Comparison of ENCODE assay signal across 8 cellular contexts in the genomic region with DNA sequence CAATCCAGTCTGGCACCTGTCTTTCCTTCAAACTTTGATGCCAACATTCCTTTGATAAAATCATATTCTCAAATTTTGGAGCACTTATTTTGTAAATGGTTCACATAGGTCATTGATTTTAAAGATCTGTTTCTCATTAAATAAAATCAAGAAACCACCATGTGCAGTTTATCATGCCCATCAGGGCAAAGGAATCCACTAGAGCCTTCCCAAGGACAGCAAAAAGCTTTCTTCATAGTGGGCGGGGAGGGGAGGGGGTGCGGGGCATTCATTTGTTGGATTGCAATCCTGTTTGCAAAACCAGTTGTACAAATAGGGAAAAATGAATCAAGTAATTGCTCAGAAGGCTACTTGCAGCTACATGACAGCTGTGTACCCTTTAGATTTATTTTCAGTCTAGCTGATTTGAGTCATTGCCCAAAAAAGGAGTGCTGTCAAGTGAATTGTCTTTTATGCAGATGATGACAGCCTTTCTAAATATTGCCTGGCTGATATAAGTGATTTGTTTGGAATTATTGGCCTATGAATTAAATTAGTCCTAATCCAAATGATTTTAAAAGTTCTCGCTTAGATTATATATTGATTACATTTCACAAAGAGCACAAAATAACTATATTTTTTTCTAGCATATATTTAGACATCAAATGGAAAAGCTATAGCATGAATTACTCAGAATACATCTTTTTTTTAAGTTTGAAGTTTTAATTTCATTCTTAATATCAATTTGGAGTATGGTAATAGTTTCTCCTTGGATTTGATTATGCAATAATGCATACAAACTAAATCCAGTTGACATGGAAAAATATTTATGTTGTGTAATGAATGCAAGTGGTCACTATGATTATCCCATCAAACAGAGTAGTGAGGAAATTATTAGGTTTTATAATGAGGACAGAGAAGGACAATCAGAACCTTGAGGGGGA. TPM values are rescaled to one million over a fixed set of nuclear protein-coding genes. Genes with fewer than 3 reads are reported as not detected.
DNase-seq lines count a peak whose midpoint lies in the region; ATAC-seq, FAIRE-seq and TF ChIP-seq lines count a peak whose summit lies in the region.

No MANE protein-coding gene starts in this region.

- H3K4me2 ChIP-seq in Karpas-422 (ENCODE audit: low read depth, low read length, poor library complexity, severe bottlenecking) = peak overlapping the region; percentile 23
- no peak overlapping the region for H3K4me2 ChIP-seq in HepG2 (ENCODE audit: low read depth, low read length)

- peaks cover 36% of the 10 kb centered on the region for H3K36me3 Mint-ChIP-seq in activated naive CD4-positive, alpha-beta T cell treated with anti-CD3 and anti-CD28 coated beads, Interleukin-2, amount 50 U/mL, for 24 hours

- H4K20me1 ChIP-seq in Karpas-422 (ENCODE audit: insufficient read depth, low read depth, low read length) = no peaks in the 10 kb centered on the region
- H4K20me1 ChIP-seq in HepG2 (ENCODE audit: insufficient read depth, low read length) = no peaks in the 10 kb centered on the region

- no peak for TF ChIP-seq RAD21 in HepG2 (CRISPR knock-in tag; IDR thresholded peaks at IDR 0.05)

- H3K9me3 Mint-ChIP-seq in activated naive CD4-positive, alpha-beta T cell treated with anti-CD3 and anti-CD28 coated beads, Interleukin-2, amount 50 U/mL, for 24 hours = no peaks in the 10 kb centered on the region

- H3K27me3 Mint-ChIP-seq in activated naive CD4-positive, alpha-beta T cell treated with anti-CD3 and anti-CD28 coated beads, Interleukin-2, amount 50 U/mL, for 24 hours = no peaks in the 10 kb centered on the region

- in situ Hi-C loops in HepG2 (cut with HindIII; ENCODE audit: extremely low pct_ligation_motif_present, low pct_unique_long_range_greater_than_20kb) = no loop called here

- WGBS in HepG2 (ENCODE audit: low lambda C conversion rate) = 88% methylated on average over 3 of the region's 3 CpGs

- intact Hi-C loops in HepG2 (cut with micrococcal nuclease; ENCODE audit: unreplicated experiment) = no loop called here

- CTCF ChIA-PET in HepG2 (lab: Yijun Ruan, JAX; ENCODE audit: low intra/inter-chr PET ratio, low total read pairs) = no interaction called here

- no peak for FAIRE-seq in HepG2 (lab: Jason Lieb, UNC)

- H3K27ac Mint-ChIP-seq in activated naive CD4-positive, alpha-beta T cell treated with anti-CD3 and anti-CD28 coated beads, Interleukin-2, amount 50 U/mL, for 24 hours = peak overlapping the region; percentile 92

- H3K27ac ChIP-seq in Karpas-422 (ENCODE audit: low read length) (peak overlapping the region; percentile 48), HepG2 (ENCODE audit: extremely low read length, insufficient read depth, low read length) (no peak overlapping the region)

- no TSS peak for BruUV-seq in HepG2 (replicated peaks; lab: Mats Ljungman, UMichigan)

- TF ChIP-seq CTCF in HepG2 (CRISPR knock-in tag; IDR thresholded peaks at IDR 0.05) = no peak

- H3K9ac ChIP-seq in Karpas-422 (ENCODE audit: low read length) (no peak overlapping the region), HepG2 (ENCODE audit: insufficient read depth, low read depth, low read length) (no peak overlapping the region)

- H3K4me1 ChIP-seq in Karpas-422 (ENCODE audit: low read length) = peaks cover 59% of the 10 kb centered on the region
- 0 out of 2 replicates have a peak, but pooled peaks cover 5% of the 10 kb centered on the region for H3K4me1 ChIP-seq in HepG2 (ENCODE audit: insufficient read depth, low read length)

- no peak for TF ChIP-seq POLR2A in HepG2 (IDR thresholded peaks at IDR 0.05; ENCODE audit: insufficient read depth in 1 of 2, low read depth in 2 of 2, low read length in 2 of 2)

- H3K4me3 ChIP-seq in Karpas-422 (ENCODE audit: low read length) (no peak overlapping the region), HepG2 (replicated peaks in 1 of 3; ENCODE audit: insufficient read depth in 1 of 3, low read depth in 2 of 3, low read length in 3 of 3) (no peak overlapping the region)

- peak overlapping the region; percentile 51 for H3K4me3 Mint-ChIP-seq in activated naive CD4-positive, alpha-beta T cell treated with anti-CD3 and anti-CD28 coated beads, Interleukin-2, amount 50 U/mL, for 24 hours

- TF ChIP-seq EP300 in HepG2 (IDR thresholded peaks at IDR 0.05; ENCODE audit: low read depth in 2 of 2, low read length in 2 of 2) = no peak
- no peak for TF ChIP-seq EP300 in HepG2 (CRISPR knock-in tag; IDR thresholded peaks at IDR 0.05; ENCODE audit: borderline replicate concordance)

- H3K36me3 ChIP-seq in Karpas-422 (ENCODE audit: insufficient read depth, low read length) = no peaks in the 10 kb centered on the region
- no peaks in the 10 kb centered on the region; a peak in 1 of 5 replicates for H3K36me3 ChIP-seq in HepG2 (replicated peaks in 1 of 2; ENCODE audit: control insufficient read depth in 1 of 2, insufficient read depth in 2 of 2, low read length in 2 of 2)

- no peaks in the 10 kb centered on the region for H3K27me3 ChIP-seq in Karpas-422 (ENCODE audit: low read length)
- no peaks in the 10 kb centered on the region for H3K27me3 ChIP-seq in HepG2 (ENCODE audit: control insufficient read depth in 1 of 2, insufficient read depth in 2 of 2, low read length in 2 of 2)

- no peaks in the 10 kb centered on the region for H3K9me2 ChIP-seq in Karpas-422 (replicated peaks; ENCODE audit: insufficient read depth, low read length)

- DNase-seq in COLO829 (ENCODE audit: low spot score) (peak; percentile 29), Karpas-422 (no peak), HepG2 (ENCODE audit: low spot score) (peak; percentile 16), 8988T (no peak), NK-92 (lab: John Stamatoyannopoulos, UW; ENCODE audit: unreplicated experiment) (no peak)
- DNase-seq in NK-92 treated with Interleukin-12 subunit alpha and Interleukin-12 subunit beta, amount 100 ng/mL, for 24 hours (lab: John Stamatoyannopoulos, UW) = no peak

- POLR2A ChIA-PET in HepG2 (lab: Yijun Ruan, JAX) = no interaction called here

- H3K9me3 ChIP-seq in Karpas-422 (ENCODE audit: low read length) = no peaks in the 10 kb centered on the region
- H3K9me3 ChIP-seq in HepG2 (ENCODE audit: low read length) = no peaks in the 10 kb centered on the region

- no peak overlapping the region for H2AFZ ChIP-seq in Karpas-422 (ENCODE audit: low read length)
- H2AFZ ChIP-seq in HepG2 (ENCODE audit: low read length) = no peak overlapping the region

- peaks cover 92% of the 10 kb centered on the region for H3K4me1 Mint-ChIP-seq in activated naive CD4-positive, alpha-beta T cell treated with anti-CD3 and anti-CD28 coated beads, Interleukin-2, amount 50 U/mL, for 24 hours

- no peak for ATAC-seq in HepG2
- ATAC-seq in HG03521 (IDR thresholded peaks at IDR 0.05; ENCODE audit: unreplicated experiment) = no peak

- H3K79me2 ChIP-seq in Karpas-422 (ENCODE audit: low read length) (peaks cover 80% of the 10 kb centered on the region), HepG2 (ENCODE audit: insufficient read depth, low read length) (peaks cover 2% of the 10 kb centered on the region)

TF ChIP-seq in HepG2, 621 proteins besides CTCF, POLR2A, EP300 and RAD21:
- peak; percentile 74 for TF ChIP-seq CEBPB (IDR thresholded peaks at IDR 0.05; ENCODE audit: borderline replicate concordance, low read depth, low read length)
- TF ChIP-seq ZBTB20 (CRISPR knock-in tag; IDR thresholded peaks at IDR 0.05; ENCODE audit: borderline replicate concordance, low read depth) = no peak
- no peak for TF ChIP-seq ZNF652 (CRISPR knock-in tag; IDR thresholded peaks at IDR 0.05; ENCODE audit: borderline replicate concordance, low read depth)
- TF ChIP-seq ZNF747 (CRISPR knock-in tag; IDR thresholded peaks at IDR 0.05; ENCODE audit: borderline replicate concordance) = no peak

RNA-seq across cellular contexts. Expression of a gene that starts 23.2 kb away (rescaled TPM):
- 4.5 and 14.8 TPM in 2 replicates for total RNA-seq in Karpas-422 (2014; rRNA removed; shearing (Covaris generic); ENCODE audit: low replicate concordance)
- 7.6 and 9.2 TPM in 2 replicates for total RNA-seq in HepG2 (2016; rRNA removed; fragmentation: Illumina TruSeq; extraction: Trizol)
- total RNA-seq in HepG2 (2016; cell fraction: cytosol; rRNA removed; fragmentation: Illumina TruSeq; extraction: Trizol; ENCODE audit: low read depth) = 1.1 and 1.4 TPM in 2 replicates
- total RNA-seq in HepG2 (2016; cell fraction: insoluble cytoplasmic fraction; rRNA removed; fragmentation: Illumina TruSeq; extraction: Trizol) = 6.9 and 9.0 TPM in 2 replicates
- total RNA-seq in HepG2 (2016; cell fraction: membrane; rRNA removed; fragmentation: Illumina TruSeq; extraction: Trizol) = 5.0 and 5.5 TPM in 2 replicates
- total RNA-seq in HepG2 (2016; cell fraction: nucleus; rRNA removed; fragmentation: Illumina TruSeq; extraction: Trizol) = 6.7 and 7.5 TPM in 2 replicates
- 4.9 TPM in 2 replicates for polyA plus RNA-seq in HepG2 (2011; rRNA removed)
- polyA plus RNA-seq in HepG2 (2011; cell fraction: cytosol; rRNA removed) = 5.2 and 6.2 TPM in 2 replicates
- polyA plus RNA-seq in HepG2 (2011; cell fraction: nucleus; rRNA removed) = 3.8 and 4.7 TPM in 2 replicates
- polyA plus RNA-seq in HepG2 (2012) = 4.1 and 4.3 TPM in 2 replicates
- polyA plus RNA-seq in HepG2 (2016; cell fraction: cytosol; fragmentation: Illumina TruSeq; extraction: Trizol; ENCODE audit: low read depth) = 0.52 and 0.54 TPM in 2 replicates
- 7.3 and 7.9 TPM in 2 replicates for polyA plus RNA-seq in HepG2 (2016; cell fraction: insoluble cytoplasmic fraction; fragmentation: Illumina TruSeq; extraction: Trizol; ENCODE audit: low read depth)
- polyA plus RNA-seq in HepG2 (2016; cell fraction: membrane; fragmentation: Illumina TruSeq; extraction: Trizol; ENCODE audit: low read depth) = 2.1 and 2.2 TPM in 2 replicates
- 6.1 and 6.2 TPM in 2 replicates for polyA plus RNA-seq in HepG2 (2016; cell fraction: nucleus; fragmentation: Illumina TruSeq; extraction: Trizol; ENCODE audit: insufficient read depth, low read depth)
- polyA minus RNA-seq in HepG2 (2011; rRNA and poly(A)+ RNA removed; ENCODE audit: low replicate concordance) = 25.7 and 28.2 TPM in 2 replicates
- polyA minus RNA-seq in HepG2 (2011; cell fraction: cytosol; rRNA and poly(A)+ RNA removed) = 10.6 and 10.9 TPM in 2 replicates
- polyA minus RNA-seq in HepG2 (2011; cell fraction: nucleus; rRNA and poly(A)+ RNA removed) = 12.4 and 17.7 TPM in 2 replicates

Comparison
In these comparisons a context has a peak if more than half of its experiments do, and no peak if none do; other contexts are left out.
1. DNase-seq: peak in COLO829 (single experiment) and HepG2 (single experiment); none in Karpas-422 (single experiment), 8988T (single experiment), NK-92 (single experiment) and NK-92 treated with Interleukin-12 subunit alpha and Interleukin-12 subunit beta, amount 100 ng/mL, for 24 hours (single experiment).